In the genomic region with DNA sequence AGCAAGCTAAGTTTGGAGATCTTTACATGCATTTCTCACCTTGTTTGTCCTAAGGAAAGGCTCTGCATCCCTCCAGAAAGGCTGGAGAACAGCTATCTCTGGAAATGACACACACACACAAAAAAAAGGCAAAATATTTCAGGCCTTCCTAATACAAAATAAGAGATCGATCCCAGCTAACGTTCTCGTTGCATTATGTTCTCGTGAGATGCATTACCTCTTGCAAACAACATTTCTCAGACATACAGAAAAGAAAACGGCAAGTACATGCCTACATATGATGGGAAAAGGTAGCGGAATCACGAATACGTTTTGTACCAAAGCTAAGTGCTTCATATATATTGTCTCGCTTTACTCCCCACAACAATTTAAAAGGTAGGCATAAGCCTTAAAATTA, we compare ENCODE assay signal across 8 cellular contexts. TPM values are rescaled to one million over a fixed set of nuclear protein-coding genes. Genes with fewer than 3 reads are reported as not detected.
A peak's percentile ranks its signal among the peaks of the same experiment; 100 is the strongest.
DNase-seq lines count a peak whose midpoint lies in the region; ATAC-seq and TF ChIP-seq lines count a peak whose summit lies in the region.

No MANE protein-coding gene starts in this region.

- peaks cover 36% of the 10 kb centered on the region for H3K4me1 Mint-ChIP-seq in activated T-cell treated with anti-CD3 and anti-CD28 coated beads, Interleukin-2, amount 50 U/mL, for 4 hours (ENCODE audit: low read depth)

- H3K4me3 ChIP-seq in OCI-LY7 (ENCODE audit: low read depth, low read length, poor library complexity, severe bottlenecking) (peak overlapping the region; percentile 86), fibroblast of mammary gland (ENCODE audit: control insufficient read depth, low read depth, low read length) (peak overlapping the region; percentile 81), skeletal muscle cell (ENCODE audit: low read depth, low read length) (peak overlapping the region; percentile 71)

- no peak for TF ChIP-seq CTCF in OCI-LY7 (conservative IDR thresholded peaks at IDR 0.05; ENCODE audit: low read length)
- TF ChIP-seq CTCF in fibroblast of mammary gland (conservative IDR thresholded peaks at IDR 0.05; ENCODE audit: control insufficient read depth, insufficient read depth, low read depth, low read length) = no peak

- no peaks in the 10 kb centered on the region for H3K9me2 ChIP-seq in OCI-LY7 (ENCODE audit: insufficient read depth, low read length)

- no peaks in the 10 kb centered on the region for H3K27me3 Mint-ChIP-seq in activated T-cell treated with anti-CD3 and anti-CD28 coated beads, Interleukin-2, amount 50 U/mL, for 4 hours (ENCODE audit: low read depth)

- DNase-seq in activated T-cell treated with anti-CD3 and anti-CD28 coated beads, Interleukin-2, amount 50 U/mL, for 4 hours = no peak
- no peak for DNase-seq in activated T-cell treated with anti-CD3 and anti-CD28 coated beads for 4 hours
- no peak for DNase-seq in OCI-LY7 (ENCODE audit: low spot score)
- peak; percentile 19 for DNase-seq in fibroblast of mammary gland (ENCODE audit: low read depth)
- no peak for DNase-seq in skeletal muscle cell (ENCODE audit: low read depth)
- no peak for DNase-seq in head of caudate nucleus
- DNase-seq in anterior cingulate cortex (lab: John Stamatoyannopoulos, UW) = no peak
- no peak for DNase-seq in NCI-H524 treated with DMSO at 0.1 percent for 48 hours (lab: John Stamatoyannopoulos, UW)

- BruUV-seq in OCI-LY7 (replicated peaks; lab: Mats Ljungman, UMichigan) = TSS peak; percentile 90

- H3K36me3 ChIP-seq in OCI-LY7 (ENCODE audit: insufficient read depth, low read length) = peaks cover 22% of the 10 kb centered on the region

- CTCF ChIA-PET in OCI-LY7 (lab: Charles Lee; ENCODE audit: unreplicated experiment) = interaction anchor here (0.6 to 0.8 kb wide), 2 partner anchors 60 to 234 kb away, joined by 3 read pairs; no protein-coding TSS in a partner anchor

- H3K4me1 ChIP-seq in OCI-LY7 (ENCODE audit: insufficient read depth, low read length, poor library complexity, severe bottlenecking) = peaks cover 11% of the 10 kb centered on the region

- H3K36me3 Mint-ChIP-seq in activated T-cell treated with anti-CD3 and anti-CD28 coated beads, Interleukin-2, amount 50 U/mL, for 4 hours (ENCODE audit: insufficient read depth) = peaks cover 27% of the 10 kb centered on the region

- ATAC-seq in activated T-cell treated with anti-CD3 and anti-CD28 coated beads, Interleukin-2, amount 50 U/mL, for 4 hours = no peak

- POLR2A ChIA-PET in OCI-LY7 (lab: Charles Lee) = interaction anchor here (0.6 to 1.6 kb wide), 9 partner anchors 9 to 568 kb away, joined by 3 to 11 read pairs (median 4); a partner anchor contains a TSS

- intact Hi-C loops in OCI-LY7 (cut with micrococcal nuclease; ENCODE audit: unreplicated experiment) (loop anchor here (1.0 to 5.0 kb wide), 5 partner anchors 48 to 567 kb away; a partner anchor contains a TSS), head of caudate nucleus (cut with DNase I) (loop anchor here (5.0 kb wide), 1 partner anchor 567 kb away; a partner anchor contains a TSS)

- H3K4me3 Mint-ChIP-seq in activated T-cell treated with anti-CD3 and anti-CD28 coated beads, Interleukin-2, amount 50 U/mL, for 4 hours = peak overlapping the region; percentile 92

- no peaks in the 10 kb centered on the region for H3K9me3 ChIP-seq in OCI-LY7 (ENCODE audit: low read length)

- peak overlapping the region; percentile 21 for H3K27ac ChIP-seq in OCI-LY7 (ENCODE audit: low read depth, low read length, poor library complexity, severe bottlenecking)

- H3K4me2 ChIP-seq in OCI-LY7 (ENCODE audit: low read length) = peak overlapping the region; percentile 92

- H2AFZ ChIP-seq in OCI-LY7 (ENCODE audit: low read length) = peak overlapping the region; percentile 98; the same call in 1 of the 2 replicates

- peaks cover 17% of the 10 kb centered on the region; the same call in 1 of the 2 replicates for H3K79me2 ChIP-seq in OCI-LY7 (ENCODE audit: insufficient read depth, low read depth, low read length)

- H4K20me1 ChIP-seq in OCI-LY7 (ENCODE audit: insufficient read depth, low read length) = no peaks in the 10 kb centered on the region

- H3K9me3 Mint-ChIP-seq in activated T-cell treated with anti-CD3 and anti-CD28 coated beads, Interleukin-2, amount 50 U/mL, for 4 hours = no peaks in the 10 kb centered on the region

RNA-seq across cellular contexts. Expression of a gene that starts 0.5 kb away (rescaled TPM):
- total RNA-seq in activated T-cell treated with anti-CD3 and anti-CD28 coated beads, Interleukin-2, amount 50 U/mL, for 4 hours = 10 to 100 TPM; 17.8 to 21.4 (median 18.9) TPM
- 12.6 and 16.1 TPM in 2 replicates for total RNA-seq in OCI-LY7 (2014; rRNA removed; shearing (Covaris generic))
- 19.7 and 21.4 TPM in 2 replicates for total RNA-seq in OCI-LY7 (2022)
